9 cellular contexts compared by ENCODE assay signal in the genomic region with DNA sequence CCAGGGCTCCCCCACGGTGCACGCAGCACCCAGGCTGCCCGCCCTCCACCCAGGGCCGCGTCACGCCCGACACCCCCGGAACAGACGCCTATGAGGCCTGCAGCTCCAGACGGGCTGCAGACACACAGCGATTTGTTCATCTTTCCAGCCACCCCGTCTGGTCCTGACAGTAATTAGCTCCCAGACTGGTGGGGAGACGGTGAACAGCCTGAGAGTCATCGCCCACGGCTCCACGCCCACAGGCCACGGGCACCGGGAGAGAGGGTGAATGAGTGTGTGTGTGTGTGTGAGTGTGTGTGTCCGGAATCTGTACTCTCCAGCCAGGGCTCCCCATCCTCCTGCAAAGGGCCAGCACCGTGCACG. TPM values are rescaled to one million over a fixed set of nuclear protein-coding genes. Genes with fewer than 3 reads are reported as not detected.
A peak's percentile ranks its signal among the peaks of the same experiment; 100 is the strongest.
DNase-seq lines count a peak whose midpoint lies in the region; ATAC-seq, FAIRE-seq and TF ChIP-seq lines count a peak whose summit lies in the region.
"Had no signal": no experiment of that assay in that cellular context is flagged by ENCODE, and none has a peak within 500 bp of the region (broad histone marks: within the 10 kb centered on the region; RNA-seq: fewer than 3 reads in every experiment).

No MANE protein-coding gene starts in this region.

- no peak overlapping the region for H3K23ac ChIP-seq in mesendoderm (ENCODE audit: low read length)

- peaks cover 5 to 34% of the 10 kb centered on the region in 2 experiments; a peak in 4 of 5 replicates for H3K4me1 ChIP-seq in K562 (replicated peaks in 1 of 2; ENCODE audit: control insufficient read depth in 2 of 2, insufficient read depth in 2 of 2, low read length in 2 of 2)
- peaks cover 4% of the 10 kb centered on the region for H3K4me1 ChIP-seq in mesendoderm (ENCODE audit: control insufficient read depth, low read depth, low read length)

- in situ Hi-C loops in K562 (cut with MboI), result no loop called here

- TF ChIP-seq RAD21 in K562 (CRISPR knock-in tag; conservative IDR thresholded peaks at IDR 0.05 in 1 of 2, IDR thresholded peaks at IDR 0.05 in 1 of 2), result no peak

- no peak overlapping the region for H3K4ac ChIP-seq in mesendoderm (ENCODE audit: low read depth, low read length)

- H3K36me3 ChIP-seq in K562 (ENCODE audit: control insufficient read depth, insufficient read depth, low read length), result no peaks in the 10 kb centered on the region
- H3K36me3 ChIP-seq in mesendoderm (ENCODE audit: control insufficient read depth, insufficient read depth, low read length), result no peaks in the 10 kb centered on the region

- H4K20me1 ChIP-seq in K562 (replicated peaks; ENCODE audit: control insufficient read depth, insufficient read depth, low read length), result no peaks in the 10 kb centered on the region

- no peak for TF ChIP-seq EP300 in K562 (IDR thresholded peaks at IDR 0.05; ENCODE audit: low read length)

- DNase-seq in AG04449 (ENCODE audit: low read depth, low spot score) (no peak), HL-60 (ENCODE audit: low read depth in 1 of 2, low spot score in 1 of 2) (no peak), K562 (ENCODE audit: extremely low read depth in 1 of 4, low spot score in 3 of 4) (no peak), mesendoderm (no peak)
- DNase-seq in NK-92 treated with Interleukin-12 subunit alpha and Interleukin-12 subunit beta, amount 100 ng/mL, for 24 hours (lab: John Stamatoyannopoulos, UW), result no peak

- no peak for TF ChIP-seq POLR2A in K562 (conservative IDR thresholded peaks at IDR 0.05)

- H3K4me2 ChIP-seq in K562 (ENCODE audit: insufficient read depth, low read length) (peak overlapping the region; percentile 78), mesendoderm (ENCODE audit: low read length) (no peak overlapping the region)

- H3K9me3 ChIP-seq in K562 (replicated peaks; ENCODE audit: control insufficient read depth, insufficient read depth, low read depth, low read length), result no peaks in the 10 kb centered on the region

- no peak overlapping the region for H2AK5ac ChIP-seq in mesendoderm (ENCODE audit: low read length)

- no peak overlapping the region for H4K5ac ChIP-seq in mesendoderm (ENCODE audit: low read length)

- 20% methylated on average over 15 of the region's 21 CpGs for WGBS in K562 (ENCODE audit: insufficient coverage, low coverage, missing lambda C conversion rate)
- whole genome bisulfite sequencing in mesendoderm (ENCODE audit: extremely low coverage, insufficient coverage, low lambda C conversion rate), result no CpG with 5 or more reads among the region's 21 CpGs

- no peak overlapping the region for H2BK120ac ChIP-seq in mesendoderm (ENCODE audit: low read depth, low read length)

- peaks cover 4% of the 10 kb centered on the region for H3K27me3 ChIP-seq in HL-60 (ENCODE audit: insufficient read depth, poor library complexity, severe bottlenecking)
- H3K27me3 ChIP-seq in K562 (ENCODE audit: control insufficient read depth in 2 of 2, insufficient read depth in 2 of 2, low read length in 2 of 2), result peaks cover 21 to 51% of the 10 kb centered on the region in 2 experiments; a peak in 4 of 5 replicates
- H3K27me3 ChIP-seq in mesendoderm (ENCODE audit: insufficient read depth, low read length, poor library complexity), result no peaks in the 10 kb centered on the region

- H3K9ac ChIP-seq in K562 (ENCODE audit: insufficient read depth in 1 of 2, low read depth in 2 of 2, low read length in 2 of 2) (peak overlapping the region in 1 of 2 experiments; percentile 84; a peak in 2 of 4 replicates), mesendoderm (ENCODE audit: low read length) (no peak overlapping the region)

- ATAC-seq in K562 (no peak; the same call in 2 of the 3 replicates), GM18519 (IDR thresholded peaks at IDR 0.05; ENCODE audit: low FRiP score, unreplicated experiment) (no peak), HG03457 (IDR thresholded peaks at IDR 0.05; ENCODE audit: unreplicated experiment) (no peak), HG03354 (IDR thresholded peaks at IDR 0.05; ENCODE audit: poor library complexity, severe bottlenecking, unreplicated experiment) (no peak)

- H3K9me1 ChIP-seq in K562 (ENCODE audit: control insufficient read depth, insufficient read depth, low read length), result no peaks in the 10 kb centered on the region

- H3K56ac ChIP-seq in mesendoderm (ENCODE audit: low read length), result peak overlapping the region; percentile 86

- intact Hi-C loops in K562 (cut with micrococcal nuclease), result no loop called here

- POLR2A ChIA-PET in AG04449 (lab: Yijun Ruan, JAX), result interaction anchor here (0.6 to 3.1 kb wide), 7 partner anchors 16 to 109 kb away, joined by 3 to 59 read pairs (median 3); partner anchors contain the start of gene GADD45B
- POLR2A ChIA-PET in K562 (lab: Yijun Ruan, JAX), result no interaction called here

- CTCF ChIA-PET in AG04449 (lab: Yijun Ruan, JAX) (interaction anchor here (1.4 to 2.1 kb wide), 2 partner anchors 16 to 117 kb away, joined by 3 to 7 read pairs; no protein-coding TSS in a partner anchor), K562 (lab: Yijun Ruan, JAX; ENCODE audit: low intra/inter-chr PET ratio) (no interaction called here)

- H4K8ac ChIP-seq in mesendoderm (ENCODE audit: low read depth, low read length), result no peak overlapping the region

- no peak overlapping the region for H3K27ac ChIP-seq in HL-60 (replicated peaks)
- no peak overlapping the region; the same call in 2 of the 3 replicates for H3K27ac ChIP-seq in K562 (ENCODE audit: extremely low read depth, low read depth, low read length)
- H3K27ac ChIP-seq in mesendoderm (ENCODE audit: low read depth, low read length), result no peak overlapping the region

- TF ChIP-seq CTCF in AG04449 (IDR thresholded peaks at IDR 0.05; ENCODE audit: insufficient read depth, low read length, missing control alignments), result no peak
- TF ChIP-seq CTCF in HL-60 (IDR thresholded peaks at IDR 0.05; ENCODE audit: insufficient read depth, low read length), result no peak
- no peak for TF ChIP-seq CTCF in K562 (IDR thresholded peaks at IDR 0.05 in 2 of 3, conservative IDR thresholded peaks at IDR 0.05 in 1 of 3; ENCODE audit: insufficient read depth in 2 of 3, low read depth in 1 of 3, low read length in 3 of 3)

- no peaks in the 10 kb centered on the region for H3K79me1 ChIP-seq in mesendoderm (ENCODE audit: low read length)

- H3K4me3 ChIP-seq in AG04449 (ENCODE audit: low read depth, low read length), result peak overlapping the region; percentile 65
- peak overlapping the region; percentile 51; the same call in 1 of the 2 replicates for H3K4me3 ChIP-seq in HL-60 (replicated peaks; ENCODE audit: insufficient read depth, low read length)
- H3K4me3 ChIP-seq in K562, result no peak overlapping the region
- no peak overlapping the region for H3K4me3 ChIP-seq in mesendoderm (ENCODE audit: low read length)

- no TSS peak for BruUV-seq in K562 (replicated peaks; lab: Mats Ljungman, UMichigan)

- H3K79me2 ChIP-seq in K562 (ENCODE audit: control insufficient read depth, insufficient read depth, low read length), result no peaks in the 10 kb centered on the region
- no peaks in the 10 kb centered on the region for H3K79me2 ChIP-seq in mesendoderm (ENCODE audit: control insufficient read depth, insufficient read depth, low read length)

- no peak overlapping the region for H2BK15ac ChIP-seq in mesendoderm (replicated peaks; ENCODE audit: low read depth)

- no peak overlapping the region for H3K18ac ChIP-seq in mesendoderm (ENCODE audit: low read length)

- H2AFZ ChIP-seq in K562 (ENCODE audit: low read depth, low read length), result no peak overlapping the region

- H2BK5ac ChIP-seq in mesendoderm (ENCODE audit: low read length), result no peak overlapping the region

- no peak for FAIRE-seq in K562 (lab: Jason Lieb, UNC)
- FAIRE-seq: endometrium had no signal

TF ChIP-seq in K562, 482 proteins besides CTCF, POLR2A, EP300 and RAD21 (continues in another document):
- no peak for TF ChIP-seq BDP1 (IDR thresholded peaks at IDR 0.05; ENCODE audit: insufficient read depth, insufficient read length)

RNA-seq across cellular contexts. Expression of gene GADD45B, which starts 18.1 kb away (rescaled TPM):
- 7.1 and 17.3 TPM in 2 replicates for total RNA-seq in K562 (2011; cell fraction: chromatin; rRNA removed; ENCODE audit: low replicate concordance)
- total RNA-seq in K562 (2011; cell fraction: nucleolus; rRNA removed), result 18.6 and 27.0 TPM in 2 replicates
- total RNA-seq in K562 (2011; cell fraction: nucleoplasm; rRNA removed), result 12.8 and 19.0 TPM in 2 replicates
- total RNA-seq in K562 (2014; rRNA removed), result 3.9 and 4.1 TPM in 2 replicates
- 1.7 and 2.1 TPM in 2 replicates for total RNA-seq in K562 (2014; rRNA removed; fragmentation: Illumina TruSeq; extraction: Trizol)
- total RNA-seq in K562 (2015; rRNA removed; fragmentation: Illumina TruSeq; extraction: Trizol), result 1.9 and 2.0 TPM in 2 replicates
- total RNA-seq in K562 (2021), result 2.9 and 3.1 TPM in 2 replicates
- 2.7 and 4.7 TPM in 2 replicates for polyA plus RNA-seq in K562 (2011; rRNA removed)
- polyA plus RNA-seq in K562 (2011; cell fraction: cytosol; rRNA removed), result 5.2 and 6.5 TPM in 2 replicates
- polyA plus RNA-seq in K562 (2011; cell fraction: nucleus; rRNA removed), result 8.7 and 19.6 TPM in 2 replicates
- polyA plus RNA-seq in K562 (2012), result 2.9 and 8.2 TPM in 2 replicates
- polyA plus RNA-seq in K562 (2014; fragmentation: Illumina TruSeq; extraction: Trizol), result 0.79 and 1.0 TPM in 2 replicates
- polyA plus RNA-seq in K562 (2014; fragmentation: Nextera tagmentation; extraction: Ambion mirVana), result under 1 TPM; 0.06 to 0.18 TPM
- polyA plus RNA-seq in K562 (2014; rRNA removed), result 2.5 and 2.7 TPM in 2 replicates
- 3.5 and 5.2 TPM in 2 replicates for polyA minus RNA-seq in K562 (2011; rRNA and poly(A)+ RNA removed)
- polyA minus RNA-seq in K562 (2011; cell fraction: cytosol; rRNA and poly(A)+ RNA removed), result 4.3 and 18.2 TPM in 2 replicates
- 17.8 and 31.2 TPM in 2 replicates for polyA minus RNA-seq in K562 (2011; cell fraction: nucleus; rRNA and poly(A)+ RNA removed)
- 43.7 TPM for polyA plus RNA-seq in mesendoderm (2013, experiment 1 of 2)
- polyA plus RNA-seq in mesendoderm (2013, experiment 2 of 2), result 44.8 TPM

RNA-seq across cellular contexts. Expression of gene LMNB2, which starts 37.3 kb away (rescaled TPM):
- total RNA-seq in K562 (2011; cell fraction: chromatin; rRNA removed; ENCODE audit: low replicate concordance), result 40.1 and 85.1 TPM in 2 replicates
- total RNA-seq in K562 (2011; cell fraction: nucleolus; rRNA removed), result 40.9 and 42.2 TPM in 2 replicates
- 35.7 and 48.3 TPM in 2 replicates for total RNA-seq in K562 (2011; cell fraction: nucleoplasm; rRNA removed)
- 133 and 141 TPM in 2 replicates for total RNA-seq in K562 (2014; rRNA removed)
- 46.8 and 52.9 TPM in 2 replicates for total RNA-seq in K562 (2014; rRNA removed; fragmentation: Illumina TruSeq; extraction: Trizol)
- total RNA-seq in K562 (2015; rRNA removed; fragmentation: Illumina TruSeq; extraction: Trizol), result 105 and 106 TPM in 2 replicates
- 98.3 and 123 TPM in 2 replicates for total RNA-seq in K562 (2021)
- 90.3 and 94.7 TPM in 2 replicates for polyA plus RNA-seq in K562 (2011; rRNA removed)
- polyA plus RNA-seq in K562 (2011; cell fraction: cytosol; rRNA removed), result 191 and 212 TPM in 2 replicates
- 59.1 and 76.5 TPM in 2 replicates for polyA plus RNA-seq in K562 (2011; cell fraction: nucleus; rRNA removed)
- polyA plus RNA-seq in K562 (2012), result 58.8 and 94.2 TPM in 2 replicates
- polyA plus RNA-seq in K562 (2014; fragmentation: Illumina TruSeq; extraction: Trizol), result 117 and 161 TPM in 2 replicates
- under 1 TPM; 0.48 to 0.71 TPM for polyA plus RNA-seq in K562 (2014; fragmentation: Nextera tagmentation; extraction: Ambion mirVana)
- 94.5 and 105 TPM in 2 replicates for polyA plus RNA-seq in K562 (2014; rRNA removed)
- 57.4 and 85.2 TPM in 2 replicates for polyA minus RNA-seq in K562 (2011; rRNA and poly(A)+ RNA removed)
- 48.5 and 69.4 TPM in 2 replicates for polyA minus RNA-seq in K562 (2011; cell fraction: cytosol; rRNA and poly(A)+ RNA removed)
- polyA minus RNA-seq in K562 (2011; cell fraction: nucleus; rRNA and poly(A)+ RNA removed), result 10.8 and 13.6 TPM in 2 replicates
- 144 TPM for polyA plus RNA-seq in mesendoderm (2013, experiment 1 of 2)
- polyA plus RNA-seq in mesendoderm (2013, experiment 2 of 2), result 143 TPM

Comparison
In these comparisons a context has a peak if more than half of its experiments do, and no peak if none do; other contexts are left out.
1. H3K4me3 ChIP-seq: peak in AG04449 (single experiment) and HL-60 (single experiment); none in K562 (single experiment) and mesendoderm (single experiment).